In genomic region chr16:75225678-75226515, GRCh38 we compare ENCODE assay signal across 20 cellular contexts. TPM values are rescaled to one million over a fixed set of nuclear protein-coding genes. Genes with fewer than 3 reads are reported as not detected.
"Had no signal": no experiment of that assay in that cellular context is flagged by ENCODE, and none has a peak within 500 bp of the region (broad histone marks: within the 10 kb centered on the region; RNA-seq: fewer than 3 reads in every experiment).

No MANE protein-coding gene starts in this region.

- DNase-seq: activated CD4-positive, alpha-beta T cell treated with anti-CD3 and anti-CD28 coated beads, Interleukin-2, amount 10 ng/mL, durations not matched to agents 7 days and 5 days; activated CD8-positive, alpha-beta memory T cell treated with anti-CD3 and anti-CD28 coated beads, Interleukin-2, amount 50 U/mL, for 48 hours; activated gamma-delta T cell; activated T-cell treated with anti-CD3 and anti-CD28 coated beads, Interleukin-2, amount 50 U/mL, for 72 hours; amniotic stem cell; effector CD8-positive, alpha-beta T cell; foreskin melanocyte; mammary epithelial cell; nucleus accumbens; sigmoid colon; T-helper 9 cell; upper lobe of right lung had no signal

- H3K9me3 ChIP-seq: prostate gland, sigmoid colon, thoracic aorta, upper lobe of right lung had no signal

- H3K27ac ChIP-seq: epithelial cell of prostate, prostate gland, sigmoid colon, thoracic aorta, upper lobe of right lung had no signal

- H3K27me3 ChIP-seq: upper lobe of right lung had no signal

- H3K4me3 ChIP-seq: prostate gland, sigmoid colon, thoracic aorta, upper lobe of right lung had no signal

- H3K4me1 ChIP-seq: prostate gland, sigmoid colon, upper lobe of right lung had no signal

- ATAC-seq: activated T-cell treated with anti-CD3 and anti-CD28 coated beads, Interleukin-2, amount 50 U/mL, for 72 hours; naive thymus-derived CD8-positive, alpha-beta T cell; stimulated activated effector memory CD8-positive, alpha-beta T cell treated with anti-CD3 and anti-CD28 coated beads, Interleukin-12 subunit alpha, Interleukin-12 subunit beta, amount 100 ng/mL, for 72 hours; upper lobe of right lung had no signal

RNA-seq across cellular contexts. Expression of gene CTRB1, which starts 7.1 kb away (rescaled TPM):
- total RNA-seq: activated CD4-positive, alpha-beta T cell treated with anti-CD3 and anti-CD28 coated beads, Interleukin-2, amount 10 ng/mL, durations not matched to agents 7 days and 5 days; activated T-cell treated with anti-CD3 and anti-CD28 coated beads, Interleukin-2, amount 50 U/mL, for 72 hours; fibroblast of lung; mammary epithelial cell; mononuclear cell; naive thymus-derived CD8-positive, alpha-beta T cell; sigmoid colon; upper lobe of right lung had no signal
- polyA plus RNA-seq: fibroblast of lung; mammary epithelial cell; naive thymus-derived CD8-positive, alpha-beta T cell had no signal

RNA-seq across cellular contexts. Expression of gene CTRB2, which starts 18.9 kb away (rescaled TPM):
- total RNA-seq: activated CD4-positive, alpha-beta T cell treated with anti-CD3 and anti-CD28 coated beads, Interleukin-2, amount 10 ng/mL, durations not matched to agents 7 days and 5 days; activated T-cell treated with anti-CD3 and anti-CD28 coated beads, Interleukin-2, amount 50 U/mL, for 72 hours; fibroblast of lung; left cardiac atrium; mammary epithelial cell; mononuclear cell; naive thymus-derived CD8-positive, alpha-beta T cell; prostate gland; sigmoid colon had no signal
- polyA plus RNA-seq: fibroblast of lung; mammary epithelial cell; naive thymus-derived CD8-positive, alpha-beta T cell had no signal

RNA-seq across cellular contexts. Expression of gene BCAR1, which starts 25.5 kb away (rescaled TPM):
- polyA plus RNA-seq: naive thymus-derived CD8-positive, alpha-beta T cell had no signal
